ENCODE assay signal across 17 cellular contexts in the genomic region with DNA sequence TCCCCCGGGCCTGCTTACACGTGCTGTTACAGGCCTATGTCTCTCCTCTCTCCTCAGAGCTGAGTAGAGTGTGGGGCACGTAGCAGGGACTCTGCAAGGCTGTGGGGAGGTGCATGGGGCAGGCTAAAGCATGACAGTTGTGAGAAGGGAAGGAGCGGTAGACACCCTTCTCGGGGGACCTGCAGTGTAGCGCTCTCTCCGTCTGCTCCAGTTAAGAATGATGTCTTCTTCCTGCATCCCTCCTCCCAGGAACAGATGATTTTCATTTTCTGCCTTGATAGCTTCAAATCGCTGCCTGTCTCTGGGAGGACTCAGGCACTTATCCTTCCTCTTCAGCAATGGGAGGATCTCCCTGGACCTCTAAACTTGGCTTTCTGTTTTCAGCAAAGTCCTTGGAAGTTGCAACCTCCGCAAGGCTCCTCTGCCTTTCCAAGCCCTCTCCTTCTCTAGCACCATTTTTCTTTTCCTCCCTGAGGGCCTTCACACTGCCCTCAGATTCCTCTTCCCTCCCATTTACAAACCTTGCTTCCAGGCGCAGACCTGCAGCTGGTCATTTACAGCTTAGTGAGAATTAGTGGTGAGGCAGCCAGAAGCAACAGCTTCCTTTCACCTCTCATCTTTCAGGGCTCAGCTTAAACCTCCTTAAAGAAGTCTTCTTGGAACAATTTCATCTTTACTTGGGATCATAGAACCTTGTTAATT. TPM values are rescaled to one million over a fixed set of nuclear protein-coding genes. Genes with fewer than 3 reads are reported as not detected.
DNase-seq lines count a peak whose midpoint lies in the region; FAIRE-seq and TF ChIP-seq lines count a peak whose summit lies in the region.
"Had no signal": no experiment of that assay in that cellular context is flagged by ENCODE, and none has a peak within 500 bp of the region (broad histone marks: within the 10 kb centered on the region; RNA-seq: fewer than 3 reads in every experiment).

No MANE protein-coding gene starts in this region.

- H3K27ac Mint-ChIP-seq in astrocyte (ENCODE audit: unreplicated experiment), result no peak overlapping the region
- H3K27ac Mint-ChIP-seq: activated T-helper 2 cell treated with anti-CD3 and anti-CD28 coated beads, Interferon-gamma antibody, Interleukin-2, Interleukin-4, amounts not matched to agents 10 μg/mL and 5 μg/mL and 100 μg/mL, durations not matched to agents 14 hours and 24 hours and 36 hours; natural killer cell treated with Interleukin-12 subunit alpha and Interleukin-12 subunit beta and Interleukin-15 and Interleukin-18, amount 100 ng/mL, for 72 hours; stimulated activated naive CD8-positive, alpha-beta T cell treated with anti-CD3 and anti-CD28 coated beads, Interleukin-15, Interleukin-2, amounts not matched to agents 100 ng/mL and 50 ng/mL, for 24 hours had no signal

- no peak overlapping the region for H3K4me2 ChIP-seq in astrocyte (ENCODE audit: low read length)
- H3K4me2 ChIP-seq: KMS-11 had no signal

- H3K4me3 Mint-ChIP-seq in astrocyte (ENCODE audit: unreplicated experiment), result no peak overlapping the region
- H3K4me3 Mint-ChIP-seq: natural killer cell treated with Interleukin-12 subunit alpha and Interleukin-12 subunit beta and Interleukin-15 and Interleukin-18, amount 100 ng/mL, for 72 hours; stimulated activated naive CD8-positive, alpha-beta T cell treated with anti-CD3 and anti-CD28 coated beads, Interleukin-15, Interleukin-2, amounts not matched to agents 100 ng/mL and 50 ng/mL, for 24 hours had no signal

- H3K9me3 ChIP-seq in astrocyte (ENCODE audit: insufficient read depth, low read depth, low read length) (no peaks in the 10 kb centered on the region), muscle layer of colon (ENCODE audit: low read length) (no peaks in the 10 kb centered on the region), thyroid gland (no peaks in the 10 kb centered on the region), small intestine (ENCODE audit: control insufficient read depth, low read depth) (no peaks in the 10 kb centered on the region)
- H3K9me3 ChIP-seq: prostate gland had no signal

- H3K36me3 ChIP-seq in astrocyte (ENCODE audit: insufficient read depth, low read length) (no peaks in the 10 kb centered on the region), muscle layer of colon (ENCODE audit: insufficient read depth, low read length) (no peaks in the 10 kb centered on the region), thyroid gland (no peaks in the 10 kb centered on the region), small intestine (ENCODE audit: control insufficient read depth in 2 of 2, insufficient read depth in 2 of 2, low read length in 2 of 2) (no peaks in the 10 kb centered on the region)
- H3K36me3 ChIP-seq: prostate gland had no signal

- no peaks in the 10 kb centered on the region for H3K79me2 ChIP-seq in astrocyte (ENCODE audit: insufficient read depth, low read length)

- H3K9me3 Mint-ChIP-seq in astrocyte (ENCODE audit: unreplicated experiment), result peaks cover 2% of the 10 kb centered on the region
- H3K9me3 Mint-ChIP-seq: activated T-helper 2 cell treated with anti-CD3 and anti-CD28 coated beads, Interferon-gamma antibody, Interleukin-2, Interleukin-4, amounts not matched to agents 10 μg/mL and 5 μg/mL and 100 μg/mL, durations not matched to agents 14 hours and 24 hours and 36 hours; natural killer cell treated with Interleukin-12 subunit alpha and Interleukin-12 subunit beta and Interleukin-15 and Interleukin-18, amount 100 ng/mL, for 72 hours; stimulated activated naive CD8-positive, alpha-beta T cell treated with anti-CD3 and anti-CD28 coated beads, Interleukin-15, Interleukin-2, amounts not matched to agents 100 ng/mL and 50 ng/mL, for 24 hours had no signal

- H3K9ac ChIP-seq in astrocyte (ENCODE audit: low read length) (no peak overlapping the region), muscle layer of colon (ENCODE audit: low read length) (no peak overlapping the region)
- H3K9ac ChIP-seq: KMS-11 had no signal

- WGBS in thyroid gland, 2 donors, result 78 to 86% methylated on average over 10 of the region's 10 CpGs
- 69 to 80% (median 72%) methylated on average over 10 of the region's 10 CpGs for WGBS in small intestine, 3 donors

- H3K4me3 ChIP-seq in astrocyte (ENCODE audit: insufficient read depth, low read depth, low read length) (no peak overlapping the region), muscle layer of colon (ENCODE audit: low read depth in 1 of 2, low read length in 2 of 2) (no peak overlapping the region), thyroid gland (replicated peaks in 1 of 3) (no peak overlapping the region), small intestine (ENCODE audit: low read depth in 1 of 2, low read length in 2 of 2) (no peak overlapping the region)
- H3K4me3 ChIP-seq: prostate gland, SK-N-MC had no signal

- TF ChIP-seq CTCF in astrocyte (IDR thresholded peaks at IDR 0.05; ENCODE audit: insufficient read depth, low read depth, low read length) (no peak), thyroid gland (IDR thresholded peaks at IDR 0.05) (no peak)

- H3K27me3 ChIP-seq in astrocyte (ENCODE audit: insufficient read depth, low read length), result peaks cover 35% of the 10 kb centered on the region
- no peaks in the 10 kb centered on the region for H3K27me3 ChIP-seq in muscle layer of colon (ENCODE audit: control insufficient read depth in 1 of 2, insufficient read depth in 2 of 2, low read length in 2 of 2)
- H3K27me3 ChIP-seq in thyroid gland, result no peaks in the 10 kb centered on the region
- H3K27me3 ChIP-seq in small intestine (ENCODE audit: control insufficient read depth in 2 of 2, insufficient read depth in 2 of 2, low read length in 2 of 2), result no peaks in the 10 kb centered on the region

- H2AFZ ChIP-seq in astrocyte (ENCODE audit: low read depth, low read length), result no peak overlapping the region

- H4K20me1 ChIP-seq in astrocyte (ENCODE audit: insufficient read depth, low read length), result no peaks in the 10 kb centered on the region

- peaks cover 84% of the 10 kb centered on the region for H3K27me3 Mint-ChIP-seq in astrocyte (ENCODE audit: low read depth, unreplicated experiment)

- no peak overlapping the region for H3K27ac ChIP-seq in astrocyte (ENCODE audit: low read depth, low read length)
- peak overlapping the region; percentile 42 for H3K27ac ChIP-seq in muscle layer of colon (ENCODE audit: low read depth, low read length)
- peak overlapping the region; percentile 30 to 55 (median 47) for H3K27ac ChIP-seq in thyroid gland
- no peak overlapping the region for H3K27ac ChIP-seq in small intestine (ENCODE audit: low read depth in 1 of 2, low read length in 1 of 2)
- H3K27ac ChIP-seq: KMS-11, SK-N-MC had no signal

- H3K4me1 ChIP-seq in astrocyte (ENCODE audit: insufficient read depth, low read length) (peaks cover 2% of the 10 kb centered on the region), muscle layer of colon (ENCODE audit: insufficient read depth, low read length) (peaks cover 23% of the 10 kb centered on the region), thyroid gland (peaks cover 9 to 31% of the 10 kb centered on the region in 2 donors), small intestine (ENCODE audit: control insufficient read depth in 2 of 2, insufficient read depth in 1 of 2, low read depth in 1 of 2, low read length in 1 of 2) (peaks cover 0 to 4% of the 10 kb centered on the region in 2 donors)

- intact Hi-C loops in thyroid gland (cut with DNase I), result no loop called here

- H3K4me1 Mint-ChIP-seq in astrocyte (ENCODE audit: low read depth, unreplicated experiment), result peaks cover 3% of the 10 kb centered on the region

- no peak for TF ChIP-seq POLR2A in thyroid gland (IDR thresholded peaks at IDR 0.05)
- no peak for TF ChIP-seq POLR2A in H54 (IDR thresholded peaks at IDR 0.05; ENCODE audit: low read depth, low read length)

- no peak for FAIRE-seq in astrocyte (lab: Jason Lieb, UNC)
- FAIRE-seq in H54 (lab: Jason Lieb, UNC), result no peak
- no peak for FAIRE-seq in small intestine (lab: Jason Lieb, UNC)

- DNase-seq in NCI-H524 (lab: John Stamatoyannopoulos, UW) (peak; percentile 23 to 53), astrocyte (ENCODE audit: low read depth) (peak; percentile 8), thyroid gland (no peak), H54 (ENCODE audit: insufficient read length, low spot score) (no peak), OCI-M2 (lab: John Stamatoyannopoulos, UW; ENCODE audit: unreplicated experiment) (no peak), small intestine (no peak)
- DNase-seq: activated CD4-positive, CD25-positive, alpha-beta regulatory T cell treated with anti-CD3 and anti-CD28 coated beads, Interleukin-2, amount 50 U/mL, for 72 hours; caudate nucleus; NCI-H526; T-helper 9 cell had no signal

- no peaks in the 10 kb centered on the region for H3K36me3 Mint-ChIP-seq in astrocyte (ENCODE audit: low read depth, unreplicated experiment)
- H3K36me3 Mint-ChIP-seq: natural killer cell treated with Interleukin-12 subunit alpha and Interleukin-12 subunit beta and Interleukin-15 and Interleukin-18, amount 100 ng/mL, for 72 hours had no signal

RNA-seq across cellular contexts. Expression of a gene that starts 23.4 kb away (rescaled TPM):
- 45.4 and 61.0 TPM in 2 replicates for total RNA-seq in astrocyte
- total RNA-seq in thyroid gland, result 100 to 1,000 TPM in 1 of 4 donors, 10 to 100 TPM in 3; 39.1 to 275 (median 71.6) TPM
- polyA plus RNA-seq in small intestine, result 10 to 100 TPM; 14.3 to 22.2 (median 14.6) TPM

Comparison
In these comparisons a context has a peak if more than half of its experiments do, and no peak if none do; other contexts are left out.
1. DNase-seq: peak in NCI-H524 (2 of 2) and astrocyte (single experiment); none in thyroid gland (0 of 2), H54 (single experiment), OCI-M2 (single experiment) and small intestine (single experiment).
2. H3K27ac ChIP-seq: peak in muscle layer of colon (single experiment) and thyroid gland (3 of 3); none in astrocyte (single experiment) and small intestine (0 of 2).